Comparison of ENCODE assay signal across 29 cellular contexts in the genomic region with DNA sequence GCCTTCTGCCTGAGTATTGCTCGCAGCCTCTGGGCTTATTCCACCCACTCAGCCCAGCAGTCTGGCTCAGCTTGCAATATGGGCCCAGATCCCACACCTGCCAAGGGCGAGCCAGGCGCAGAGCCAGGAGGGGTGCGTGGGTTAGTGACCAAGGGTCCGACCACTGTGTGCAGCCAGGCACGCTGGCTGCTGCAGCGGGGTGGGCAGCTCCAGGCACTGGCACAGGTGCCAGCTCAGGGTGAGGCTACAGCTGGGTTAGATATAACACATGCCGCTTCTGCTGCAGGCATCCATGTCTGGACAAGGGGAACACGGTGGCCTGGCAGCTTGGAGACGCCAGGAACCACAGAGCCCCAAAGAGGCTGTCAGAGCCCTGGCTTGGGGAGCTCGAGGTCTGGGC. TPM values are rescaled to one million over a fixed set of nuclear protein-coding genes. Genes with fewer than 3 reads are reported as not detected.
"Had no signal": no experiment of that assay in that cellular context is flagged by ENCODE, and none has a peak within 500 bp of the region (broad histone marks: within the 10 kb centered on the region; RNA-seq: fewer than 3 reads in every experiment).

No MANE protein-coding gene starts in this region.

- H3K27ac ChIP-seq: colonic mucosa, epithelial cell of prostate, gastrocnemius medialis, lower lobe of right lung, prostate gland, right atrium auricular region, thoracic aorta, tibial nerve, upper lobe of left lung, uterus had no signal

- H3K36me3 Mint-ChIP-seq: stimulated activated naive B cell treated with anti-CD40 and anti-IgM and Interleukin-4, amounts not matched to agents 10 μg/mL and 1 μg/mL and 100 μg/mL, for 72 hours had no signal

- H3K4me3 Mint-ChIP-seq: dendritic cell treated with granulocyte-macrophage colony-stimulating factor and Interleukin-4, amounts not matched to agents 40 ng/mL and 50 ng/mL, for 4 days; endodermal cell; nephron progenitor cell; stimulated activated naive B cell treated with anti-CD40 and anti-IgM and Interleukin-4, amounts not matched to agents 10 μg/mL and 1 μg/mL and 100 μg/mL, for 72 hours; stimulated activated naive CD8-positive, alpha-beta T cell treated with anti-CD3 and anti-CD28 coated beads, Interleukin-15, Interleukin-2, amounts not matched to agents 100 ng/mL and 50 ng/mL, for 24 hours had no signal

- H3K9me3 Mint-ChIP-seq: dendritic cell treated with granulocyte-macrophage colony-stimulating factor and Interleukin-4, amounts not matched to agents 40 ng/mL and 50 ng/mL, for 4 days; endodermal cell; nephron progenitor cell; stimulated activated naive B cell treated with anti-CD40 and anti-IgM and Interleukin-4, amounts not matched to agents 10 μg/mL and 1 μg/mL and 100 μg/mL, for 72 hours; stimulated activated naive CD8-positive, alpha-beta T cell treated with anti-CD3 and anti-CD28 coated beads, Interleukin-15, Interleukin-2, amounts not matched to agents 100 ng/mL and 50 ng/mL, for 24 hours had no signal

- H3K27ac Mint-ChIP-seq: dendritic cell treated with granulocyte-macrophage colony-stimulating factor and Interleukin-4, amounts not matched to agents 40 ng/mL and 50 ng/mL, for 4 days; endodermal cell; stimulated activated naive B cell treated with anti-CD40 and anti-IgM and Interleukin-4, amounts not matched to agents 10 μg/mL and 1 μg/mL and 100 μg/mL, for 72 hours; stimulated activated naive CD8-positive, alpha-beta T cell treated with anti-CD3 and anti-CD28 coated beads, Interleukin-15, Interleukin-2, amounts not matched to agents 100 ng/mL and 50 ng/mL, for 24 hours had no signal

- H3K27me3 ChIP-seq: colonic mucosa, gastrocnemius medialis, right atrium auricular region, tibial nerve, upper lobe of left lung, uterus had no signal

- DNase-seq: colonic mucosa; effector CD8-positive, alpha-beta T cell; foreskin fibroblast; gastrocnemius medialis; head of caudate nucleus; left ventricle myocardium superior; lower lobe of right lung; nephron progenitor cell; nucleus accumbens; stimulated activated CD4-positive, alpha-beta T cell treated with anti-CD3 and anti-CD28 coated beads, Interleukin-2, amount 100 ng/mL, for 24 hours; stimulated activated CD4-positive, alpha-beta T cell treated with anti-CD3 and anti-CD28 coated beads, Interleukin-4, amount 100 ng/mL, for 24 hours; stimulated activated naive B cell treated with anti-CD40 and anti-IgM and Interleukin-4, amounts not matched to agents 10 μg/mL and 1 μg/mL and 100 μg/mL, for 72 hours; uterus had no signal

- H3K36me3 ChIP-seq: colonic mucosa, gastrocnemius medialis, lower lobe of right lung, prostate gland, right atrium auricular region, thoracic aorta, tibial nerve, upper lobe of left lung, uterus had no signal

- H3K4me3 ChIP-seq: colonic mucosa, gastrocnemius medialis, lower lobe of right lung, prostate gland, right atrium auricular region, smooth muscle cell, thoracic aorta, tibial nerve, upper lobe of left lung, uterus had no signal

- H3K27me3 Mint-ChIP-seq: dendritic cell treated with granulocyte-macrophage colony-stimulating factor and Interleukin-4, amounts not matched to agents 40 ng/mL and 50 ng/mL, for 4 days; stimulated activated naive B cell treated with anti-CD40 and anti-IgM and Interleukin-4, amounts not matched to agents 10 μg/mL and 1 μg/mL and 100 μg/mL, for 72 hours; stimulated activated naive CD8-positive, alpha-beta T cell treated with anti-CD3 and anti-CD28 coated beads, Interleukin-15, Interleukin-2, amounts not matched to agents 100 ng/mL and 50 ng/mL, for 24 hours had no signal

- FAIRE-seq: keratinocyte had no signal

- H3K4me1 ChIP-seq: colonic mucosa, gastrocnemius medialis, lower lobe of right lung, prostate gland, right atrium auricular region, tibial nerve, upper lobe of left lung, uterus had no signal

- H3K4me2 ChIP-seq: smooth muscle cell had no signal

- ATAC-seq: esophagus mucosa; gastrocnemius medialis; left ventricle myocardium superior; stimulated activated naive B cell treated with anti-CD40 and anti-IgM and Interleukin-4, amounts not matched to agents 10 μg/mL and 1 μg/mL and 100 μg/mL, for 72 hours had no signal

- H3K9me3 ChIP-seq: colonic mucosa, gastrocnemius medialis, lower lobe of right lung, prostate gland, right atrium auricular region, thoracic aorta, tibial nerve, upper lobe of left lung, uterus had no signal

RNA-seq across cellular contexts. Expression of a gene that starts 12.6 kb away (rescaled TPM):
- total RNA-seq: endodermal cell, esophagus mucosa, gastrocnemius medialis, glomerular endothelial cell, left ventricle myocardium superior, lower lobe of right lung, mononuclear cell, osteocyte, prostate gland, right atrium auricular region, sciatic nerve, smooth muscle cell, thoracic aorta, tibial nerve, uterus had no signal
- polyA plus RNA-seq: keratinocyte, smooth muscle cell had no signal

RNA-seq across cellular contexts. Expression of a gene that starts 31.9 kb away (rescaled TPM):
- total RNA-seq: endodermal cell, esophagus mucosa, glomerular endothelial cell, left ventricle myocardium superior, lower lobe of right lung, mononuclear cell, osteocyte, right atrium auricular region, sciatic nerve, thoracic aorta, tibial nerve had no signal
- polyA plus RNA-seq: keratinocyte had no signal
